1 cellular context compared by ENCODE assay signal in the genomic region with DNA sequence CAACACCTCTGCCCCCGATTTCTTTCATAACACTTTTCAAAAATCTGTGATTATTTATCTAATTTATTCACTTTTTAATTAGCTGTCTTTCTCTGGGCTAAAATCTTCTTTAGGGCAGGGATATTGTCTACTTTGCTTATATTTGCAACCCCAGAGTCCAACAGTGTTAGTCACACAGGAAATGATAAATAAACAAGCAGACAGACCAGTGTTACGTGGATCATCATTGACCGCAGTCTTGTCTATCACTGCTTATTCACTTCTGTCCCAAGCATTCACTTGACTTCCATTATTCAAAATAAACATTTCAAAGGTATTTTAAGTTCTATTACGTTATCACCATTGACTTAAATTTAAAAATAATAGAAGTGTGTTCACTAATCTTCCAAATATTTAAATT.
TF ChIP-seq lines count a peak whose summit lies in the region.

No MANE protein-coding gene starts in this region.

TF ChIP-seq in WTC11, 78 proteins besides CTCF, POLR2A, EP300 and RAD21:
- TF ChIP-seq ARID4B (CRISPR knock-in tag; IDR thresholded peaks at IDR 0.05; ENCODE audit: borderline replicate concordance) (no peak), FOXP1 (CRISPR knock-in tag; IDR thresholded peaks at IDR 0.05; ENCODE audit: borderline replicate concordance) (no peak), HMGA2 (CRISPR knock-in tag; IDR thresholded peaks at IDR 0.05) (no peak), AFF4 (CRISPR knock-in tag; IDR thresholded peaks at IDR 0.05; ENCODE audit: borderline replicate concordance) (no peak), ZNF121 (CRISPR knock-in tag; IDR thresholded peaks at IDR 0.05) (no peak), ATF3 (CRISPR knock-in tag; conservative IDR thresholded peaks at IDR 0.05) (no peak)
- TF ChIP-seq, protein P1, sequence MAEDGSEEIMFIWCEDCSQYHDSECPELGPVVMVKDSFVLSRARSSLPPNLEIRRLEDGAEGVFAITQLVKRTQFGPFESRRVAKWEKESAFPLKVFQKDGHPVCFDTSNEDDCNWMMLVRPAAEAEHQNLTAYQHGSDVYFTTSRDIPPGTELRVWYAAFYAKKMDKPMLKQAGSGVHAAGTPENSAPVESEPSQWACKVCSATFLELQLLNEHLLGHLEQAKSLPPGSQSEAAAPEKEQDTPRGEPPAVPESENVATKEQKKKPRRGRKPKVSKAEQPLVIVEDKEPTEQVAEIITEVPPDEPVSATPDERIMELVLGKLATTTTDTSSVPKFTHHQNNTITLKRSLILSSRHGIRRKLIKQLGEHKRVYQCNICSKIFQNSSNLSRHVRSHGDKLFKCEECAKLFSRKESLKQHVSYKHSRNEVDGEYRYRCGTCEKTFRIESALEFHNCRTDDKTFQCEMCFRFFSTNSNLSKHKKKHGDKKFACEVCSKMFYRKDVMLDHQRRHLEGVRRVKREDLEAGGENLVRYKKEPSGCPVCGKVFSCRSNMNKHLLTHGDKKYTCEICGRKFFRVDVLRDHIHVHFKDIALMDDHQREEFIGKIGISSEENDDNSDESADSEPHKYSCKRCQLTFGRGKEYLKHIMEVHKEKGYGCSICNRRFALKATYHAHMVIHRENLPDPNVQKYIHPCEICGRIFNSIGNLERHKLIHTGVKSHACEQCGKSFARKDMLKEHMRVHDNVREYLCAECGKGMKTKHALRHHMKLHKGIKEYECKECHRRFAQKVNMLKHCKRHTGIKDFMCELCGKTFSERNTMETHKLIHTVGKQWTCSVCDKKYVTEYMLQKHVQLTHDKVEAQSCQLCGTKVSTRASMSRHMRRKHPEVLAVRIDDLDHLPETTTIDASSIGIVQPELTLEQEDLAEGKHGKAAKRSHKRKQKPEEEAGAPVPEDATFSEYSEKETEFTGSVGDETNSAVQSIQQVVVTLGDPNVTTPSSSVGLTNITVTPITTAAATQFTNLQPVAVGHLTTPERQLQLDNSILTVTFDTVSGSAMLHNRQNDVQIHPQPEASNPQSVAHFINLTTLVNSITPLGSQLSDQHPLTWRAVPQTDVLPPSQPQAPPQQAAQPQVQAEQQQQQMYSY (CRISPR knock-in tag; IDR thresholded peaks at IDR 0.05) = no peak
- TF ChIP-seq, protein P2, sequence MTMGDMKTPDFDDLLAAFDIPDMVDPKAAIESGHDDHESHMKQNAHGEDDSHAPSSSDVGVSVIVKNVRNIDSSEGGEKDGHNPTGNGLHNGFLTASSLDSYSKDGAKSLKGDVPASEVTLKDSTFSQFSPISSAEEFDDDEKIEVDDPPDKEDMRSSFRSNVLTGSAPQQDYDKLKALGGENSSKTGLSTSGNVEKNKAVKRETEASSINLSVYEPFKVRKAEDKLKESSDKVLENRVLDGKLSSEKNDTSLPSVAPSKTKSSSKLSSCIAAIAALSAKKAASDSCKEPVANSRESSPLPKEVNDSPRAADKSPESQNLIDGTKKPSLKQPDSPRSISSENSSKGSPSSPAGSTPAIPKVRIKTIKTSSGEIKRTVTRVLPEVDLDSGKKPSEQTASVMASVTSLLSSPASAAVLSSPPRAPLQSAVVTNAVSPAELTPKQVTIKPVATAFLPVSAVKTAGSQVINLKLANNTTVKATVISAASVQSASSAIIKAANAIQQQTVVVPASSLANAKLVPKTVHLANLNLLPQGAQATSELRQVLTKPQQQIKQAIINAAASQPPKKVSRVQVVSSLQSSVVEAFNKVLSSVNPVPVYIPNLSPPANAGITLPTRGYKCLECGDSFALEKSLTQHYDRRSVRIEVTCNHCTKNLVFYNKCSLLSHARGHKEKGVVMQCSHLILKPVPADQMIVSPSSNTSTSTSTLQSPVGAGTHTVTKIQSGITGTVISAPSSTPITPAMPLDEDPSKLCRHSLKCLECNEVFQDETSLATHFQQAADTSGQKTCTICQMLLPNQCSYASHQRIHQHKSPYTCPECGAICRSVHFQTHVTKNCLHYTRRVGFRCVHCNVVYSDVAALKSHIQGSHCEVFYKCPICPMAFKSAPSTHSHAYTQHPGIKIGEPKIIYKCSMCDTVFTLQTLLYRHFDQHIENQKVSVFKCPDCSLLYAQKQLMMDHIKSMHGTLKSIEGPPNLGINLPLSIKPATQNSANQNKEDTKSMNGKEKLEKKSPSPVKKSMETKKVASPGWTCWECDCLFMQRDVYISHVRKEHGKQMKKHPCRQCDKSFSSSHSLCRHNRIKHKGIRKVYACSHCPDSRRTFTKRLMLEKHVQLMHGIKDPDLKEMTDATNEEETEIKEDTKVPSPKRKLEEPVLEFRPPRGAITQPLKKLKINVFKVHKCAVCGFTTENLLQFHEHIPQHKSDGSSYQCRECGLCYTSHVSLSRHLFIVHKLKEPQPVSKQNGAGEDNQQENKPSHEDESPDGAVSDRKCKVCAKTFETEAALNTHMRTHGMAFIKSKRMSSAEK (CRISPR knock-in tag; IDR thresholded peaks at IDR 0.05; ENCODE audit: borderline replicate concordance) = no peak
- TF ChIP-seq, protein P3, sequence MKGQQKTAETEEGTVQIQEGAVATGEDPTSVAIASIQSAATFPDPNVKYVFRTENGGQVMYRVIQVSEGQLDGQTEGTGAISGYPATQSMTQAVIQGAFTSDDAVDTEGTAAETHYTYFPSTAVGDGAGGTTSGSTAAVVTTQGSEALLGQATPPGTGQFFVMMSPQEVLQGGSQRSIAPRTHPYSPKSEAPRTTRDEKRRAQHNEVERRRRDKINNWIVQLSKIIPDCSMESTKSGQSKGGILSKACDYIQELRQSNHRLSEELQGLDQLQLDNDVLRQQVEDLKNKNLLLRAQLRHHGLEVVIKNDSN (CRISPR knock-in tag; IDR thresholded peaks at IDR 0.05) = no peak
